Comparison of ENCODE assay signal across 11 cellular contexts in the genomic region with DNA sequence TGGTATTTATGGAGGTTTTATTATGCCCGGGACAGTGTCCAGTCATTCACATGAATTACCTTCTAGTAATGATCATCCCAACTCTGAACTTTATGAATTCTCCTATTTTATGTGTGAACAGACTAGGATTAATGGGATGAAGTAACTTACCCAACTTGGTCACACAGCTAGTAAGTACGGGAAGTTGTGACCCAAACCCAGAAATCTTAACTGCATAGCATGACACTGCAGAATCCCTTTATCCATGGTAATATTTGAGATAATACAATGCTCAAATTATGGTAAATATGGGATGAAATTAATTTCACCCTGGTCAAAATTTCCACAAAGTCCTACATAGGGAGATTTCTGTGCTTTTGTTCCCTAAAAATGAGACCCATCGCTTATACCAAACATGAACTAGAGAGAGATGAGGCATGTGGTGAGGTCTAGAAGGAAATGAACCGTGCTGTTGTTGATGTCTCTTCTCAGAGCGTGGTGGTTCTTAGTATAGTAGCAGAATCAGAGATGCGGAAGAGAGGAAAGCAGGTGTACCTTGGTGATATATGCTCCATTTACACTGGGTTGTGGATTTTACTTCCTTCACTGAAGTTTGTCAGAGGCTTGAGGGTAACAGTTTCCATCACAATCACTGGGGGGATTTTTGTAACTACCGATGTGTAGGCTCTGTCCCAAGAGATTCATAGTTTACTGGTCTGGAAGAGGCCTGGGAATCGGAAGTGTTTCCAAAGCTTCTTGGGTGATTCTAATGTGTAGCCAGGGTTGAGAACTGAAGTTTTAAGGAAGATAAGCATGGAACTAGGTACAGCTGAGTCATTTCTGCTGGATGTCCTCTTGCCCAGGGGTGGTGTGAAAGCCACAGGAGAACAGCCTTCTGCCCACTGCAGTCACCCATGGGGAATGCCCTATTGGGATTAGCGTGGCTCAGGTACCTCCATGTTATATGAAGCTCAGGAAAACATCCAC. TPM values are rescaled to one million over a fixed set of nuclear protein-coding genes. Genes with fewer than 3 reads are reported as not detected.
DNase-seq lines count a peak whose midpoint lies in the region; ATAC-seq lines count a peak whose summit lies in the region.
"Had no signal": no experiment of that assay in that cellular context is flagged by ENCODE, and none has a peak within 500 bp of the region (broad histone marks: within the 10 kb centered on the region; RNA-seq: fewer than 3 reads in every experiment).

No MANE protein-coding gene starts in this region.

- no peak overlapping the region for H3K27ac ChIP-seq in mesenchymal stem cell (ENCODE audit: low read length, poor library complexity, severe bottlenecking)
- H3K27ac ChIP-seq: sigmoid colon, tibial artery had no signal

- no peak overlapping the region for H3K4me2 ChIP-seq in mesenchymal stem cell (ENCODE audit: low read length, poor library complexity, severe bottlenecking)

- peak overlapping the region in 1 of 2 experiments; percentile 88 for H2BK12ac ChIP-seq in mesenchymal stem cell (ENCODE audit: low read length in 2 of 2)

- peak; percentile 84 for ATAC-seq in GM18867 (IDR thresholded peaks at IDR 0.05; ENCODE audit: unreplicated experiment)
- peak; percentile 84 for ATAC-seq in GM21576 (IDR thresholded peaks at IDR 0.05; ENCODE audit: unreplicated experiment)
- peak; percentile 84 for ATAC-seq in HG03460 (IDR thresholded peaks at IDR 0.05; ENCODE audit: unreplicated experiment)

- in situ Hi-C loops in G401 (cut with HindIII; ENCODE audit: low sequenced_read_pairs) = no loop called here

- no peak overlapping the region for H2BK15ac ChIP-seq in mesenchymal stem cell (ENCODE audit: low read depth, poor library complexity, severe bottlenecking)

- H2AK5ac ChIP-seq in mesenchymal stem cell (ENCODE audit: low read length, severe bottlenecking) = peak overlapping the region; percentile 22

- H3K4me3 ChIP-seq in mesenchymal stem cell (ENCODE audit: insufficient read depth in 1 of 2, low read depth in 1 of 2, low read length in 2 of 2) = no peak overlapping the region
- H3K4me3 ChIP-seq: sigmoid colon, tibial artery had no signal

- no peak for DNase-seq in mesenchymal stem cell
- DNase-seq in EL = no peak
- DNase-seq in NCI-H82 treated with DMSO at 0.1 percent for 48 hours (lab: John Stamatoyannopoulos, UW; ENCODE audit: unreplicated experiment) = no peak
- no peak for DNase-seq in NCI-H1436 treated with DMSO at 0.1 percent for 48 hours (lab: John Stamatoyannopoulos, UW)
- no peak for DNase-seq in G401 (ENCODE audit: low spot score)
- DNase-seq: sigmoid colon, tibial artery had no signal

- no peaks in the 10 kb centered on the region for H3K79me1 ChIP-seq in mesenchymal stem cell (replicated peaks; ENCODE audit: low read length, poor library complexity, severe bottlenecking)

- H4K8ac ChIP-seq in mesenchymal stem cell (ENCODE audit: low read length) = no peak overlapping the region

- H2AFZ ChIP-seq in mesenchymal stem cell (ENCODE audit: low read depth, low read length) = no peak overlapping the region

- no peaks in the 10 kb centered on the region for H3K27me3 ChIP-seq in mesenchymal stem cell (ENCODE audit: control insufficient read depth in 1 of 2, insufficient read depth in 1 of 2, low read length in 2 of 2)
- H3K27me3 ChIP-seq: sigmoid colon, tibial artery had no signal

- no peak overlapping the region for H3K9ac ChIP-seq in mesenchymal stem cell (ENCODE audit: low read length)

- H3K4ac ChIP-seq in mesenchymal stem cell (ENCODE audit: low read depth in 1 of 2, low read length in 2 of 2) = no peak overlapping the region

- H2BK5ac ChIP-seq in mesenchymal stem cell (ENCODE audit: low read depth, low read length, poor library complexity, severe bottlenecking) = no peak overlapping the region

- no peak overlapping the region for H4K91ac ChIP-seq in mesenchymal stem cell (ENCODE audit: low read length)

- 95% methylated on average over 6 of the region's 9 CpGs for WGBS in mesenchymal stem cell

- H3K14ac ChIP-seq in mesenchymal stem cell (ENCODE audit: low read length in 2 of 2) = no peak overlapping the region

- H2BK120ac ChIP-seq in mesenchymal stem cell (ENCODE audit: low read depth, low read length) = no peak overlapping the region

- H3K9me3 ChIP-seq in mesenchymal stem cell (ENCODE audit: control insufficient read depth, low read length) = peaks cover 9% of the 10 kb centered on the region
- H3K9me3 ChIP-seq: sigmoid colon had no signal

- no peaks in the 10 kb centered on the region for H3K36me3 ChIP-seq in mesenchymal stem cell (ENCODE audit: control insufficient read depth in 1 of 2, insufficient read depth in 2 of 2, low read depth in 1 of 2, low read length in 2 of 2)
- H3K36me3 ChIP-seq: sigmoid colon, tibial artery had no signal

- peaks cover 2% of the 10 kb centered on the region for H3K4me1 ChIP-seq in mesenchymal stem cell (ENCODE audit: control insufficient read depth, insufficient read depth, low read depth, low read length)

- H3K18ac ChIP-seq in mesenchymal stem cell (ENCODE audit: low read depth in 1 of 2, low read length in 2 of 2) = no peak overlapping the region

- no peak overlapping the region for H3K23ac ChIP-seq in mesenchymal stem cell (ENCODE audit: low read length in 2 of 2)

RNA-seq across cellular contexts. Expression of gene FAM9C, which starts 30.2 kb away (rescaled TPM):
- 0.07 TPM for polyA plus RNA-seq in mesenchymal stem cell (2013, experiment 1 of 2)
- 0.04 TPM for polyA plus RNA-seq in mesenchymal stem cell (2013, experiment 2 of 2)
- total RNA-seq in G401 (2014; rRNA removed; shearing (Covaris generic)) = not detected in 2 replicates
- total RNA-seq: sigmoid colon had no signal
- polyA plus RNA-seq: keratinocyte had no signal
